6 cellular contexts compared by ENCODE assay signal in genomic region chr12:113186033-113186365, GRCh38. TPM values are rescaled to one million over a fixed set of nuclear protein-coding genes. Genes with fewer than 3 reads are reported as not detected.
A peak's percentile ranks its signal among the peaks of the same experiment; 100 is the strongest.
DNase-seq lines count a peak whose midpoint lies in the region; ATAC-seq lines count a peak whose summit lies in the region.

No MANE protein-coding gene starts in this region.

- H3K9ac ChIP-seq in skeletal muscle satellite cell (ENCODE audit: low read depth, low read length) = peak overlapping the region; percentile 99

- H3K4me1 Mint-ChIP-seq in stimulated activated naive CD8-positive, alpha-beta T cell treated with anti-CD3 and anti-CD28 coated beads, Interleukin-15, Interleukin-2, amounts not matched to agents 100 ng/mL and 50 ng/mL, for 24 hours (ENCODE audit: low read depth) = peaks cover 40% of the 10 kb centered on the region

- no peaks in the 10 kb centered on the region for H3K9me3 ChIP-seq in effector memory CD4-positive, alpha-beta T cell (ENCODE audit: control insufficient read depth, low read length)
- H3K9me3 ChIP-seq in skeletal muscle satellite cell (replicated peaks; ENCODE audit: low read length) = no peaks in the 10 kb centered on the region

- peak overlapping the region; percentile 88 for H3K4me2 ChIP-seq in skeletal muscle satellite cell (ENCODE audit: low read length)

- H3K4me3 Mint-ChIP-seq in stimulated activated naive CD8-positive, alpha-beta T cell treated with anti-CD3 and anti-CD28 coated beads, Interleukin-15, Interleukin-2, amounts not matched to agents 100 ng/mL and 50 ng/mL, for 24 hours = peak overlapping the region; percentile 94

- H3K27ac ChIP-seq in effector memory CD4-positive, alpha-beta T cell (ENCODE audit: insufficient read depth, low read length, poor library complexity, severe bottlenecking) = peak overlapping the region; percentile 87

- peaks cover 2% of the 10 kb centered on the region for H3K36me3 ChIP-seq in effector memory CD4-positive, alpha-beta T cell (ENCODE audit: control insufficient read depth, insufficient read depth, low read length)
- peaks cover 13% of the 10 kb centered on the region for H3K36me3 ChIP-seq in skeletal muscle satellite cell (ENCODE audit: insufficient read depth, low read length)

- peaks cover 16% of the 10 kb centered on the region for H3K4me1 ChIP-seq in effector memory CD4-positive, alpha-beta T cell (ENCODE audit: control insufficient read depth, insufficient read depth, low read length, poor library complexity, severe bottlenecking)
- peaks cover 11% of the 10 kb centered on the region for H3K4me1 ChIP-seq in skeletal muscle satellite cell (ENCODE audit: control insufficient read depth, insufficient read depth, low read length)

- H3K4me3 ChIP-seq in effector memory CD4-positive, alpha-beta T cell (ENCODE audit: insufficient read depth, low read depth, low read length, poor library complexity, severe bottlenecking) = peak overlapping the region; percentile 72
- peak overlapping the region; percentile 95 for H3K4me3 ChIP-seq in skeletal muscle satellite cell (ENCODE audit: low read length)

- H3K9me3 Mint-ChIP-seq in stimulated activated naive CD8-positive, alpha-beta T cell treated with anti-CD3 and anti-CD28 coated beads, Interleukin-15, Interleukin-2, amounts not matched to agents 100 ng/mL and 50 ng/mL, for 24 hours = no peaks in the 10 kb centered on the region

- H3K27me3 ChIP-seq in effector memory CD4-positive, alpha-beta T cell (replicated peaks; ENCODE audit: control insufficient read depth, insufficient read depth, low read length, poor library complexity, severe bottlenecking) = no peaks in the 10 kb centered on the region
- no peaks in the 10 kb centered on the region for H3K27me3 ChIP-seq in skeletal muscle satellite cell (ENCODE audit: control insufficient read depth, insufficient read depth, low read length)

- H3K27me3 Mint-ChIP-seq in stimulated activated naive CD8-positive, alpha-beta T cell treated with anti-CD3 and anti-CD28 coated beads, Interleukin-15, Interleukin-2, amounts not matched to agents 100 ng/mL and 50 ng/mL, for 24 hours = no peaks in the 10 kb centered on the region

- DNase-seq in stimulated activated naive CD8-positive, alpha-beta T cell treated with anti-CD3 and anti-CD28 coated beads, Interleukin-15, Interleukin-2, amounts not matched to agents 100 U/mL and 50 U/mL, for 24 hours = no peak
- DNase-seq in effector memory CD4-positive, alpha-beta T cell = no peak
- no peak for DNase-seq in stimulated activated CD4-positive, alpha-beta T cell treated with anti-CD3 and anti-CD28 coated beads, Interleukin-12 subunit alpha, Interleukin-12 subunit beta, amount 100 ng/mL, for 4 hours

- ATAC-seq in stimulated activated naive CD8-positive, alpha-beta T cell treated with anti-CD3 and anti-CD28 coated beads, Interleukin-15, Interleukin-2, amounts not matched to agents 100 U/mL and 50 U/mL, for 24 hours = no peak
- no peak for ATAC-seq in HG03439 (IDR thresholded peaks at IDR 0.05; ENCODE audit: unreplicated experiment)

- peaks cover 36% of the 10 kb centered on the region for H3K36me3 Mint-ChIP-seq in stimulated activated naive CD8-positive, alpha-beta T cell treated with anti-CD3 and anti-CD28 coated beads, Interleukin-15, Interleukin-2, amounts not matched to agents 100 ng/mL and 50 ng/mL, for 24 hours (ENCODE audit: low read depth)

- peak overlapping the region; percentile 95 for H3K27ac Mint-ChIP-seq in stimulated activated naive CD8-positive, alpha-beta T cell treated with anti-CD3 and anti-CD28 coated beads, Interleukin-15, Interleukin-2, amounts not matched to agents 100 ng/mL and 50 ng/mL, for 24 hours

RNA-seq across cellular contexts. Expression of gene RITA1, which starts 0.5 kb away (rescaled TPM):
- 19.3 and 22.5 TPM in 2 replicates for total RNA-seq in skeletal muscle satellite cell (2012; rRNA removed)

RNA-seq across cellular contexts. Expression of gene DDX54, which starts 0.7 kb away (rescaled TPM):
- total RNA-seq in skeletal muscle satellite cell (2012; rRNA removed) = 40.2 and 49.2 TPM in 2 replicates

RNA-seq across cellular contexts. Expression of gene TPCN1, which starts 35.3 kb away (rescaled TPM):
- total RNA-seq in skeletal muscle satellite cell (2012; rRNA removed) = 12.7 and 13.4 TPM in 2 replicates

RNA-seq across cellular contexts. Expression of gene CFAP73, which starts 36.5 kb away (rescaled TPM):
- not detected in 2 replicates for total RNA-seq in skeletal muscle satellite cell (2012; rRNA removed)

RNA-seq across cellular contexts. Expression of gene RASAL1, which starts 50.4 kb away (rescaled TPM):
- total RNA-seq in skeletal muscle satellite cell (2012; rRNA removed) = not detected in 2 replicates
